In genomic region chr2:147843864-147844690, GRCh38 we compare ENCODE assay signal across 1 cellular context.
TF ChIP-seq lines count a peak whose summit lies in the region.

No MANE protein-coding gene starts in this region.

TF ChIP-seq in HepG2, 621 proteins besides CTCF, POLR2A, EP300 and RAD21 (continued from another document and continues in another):
- TF ChIP-seq, protein P1, sequence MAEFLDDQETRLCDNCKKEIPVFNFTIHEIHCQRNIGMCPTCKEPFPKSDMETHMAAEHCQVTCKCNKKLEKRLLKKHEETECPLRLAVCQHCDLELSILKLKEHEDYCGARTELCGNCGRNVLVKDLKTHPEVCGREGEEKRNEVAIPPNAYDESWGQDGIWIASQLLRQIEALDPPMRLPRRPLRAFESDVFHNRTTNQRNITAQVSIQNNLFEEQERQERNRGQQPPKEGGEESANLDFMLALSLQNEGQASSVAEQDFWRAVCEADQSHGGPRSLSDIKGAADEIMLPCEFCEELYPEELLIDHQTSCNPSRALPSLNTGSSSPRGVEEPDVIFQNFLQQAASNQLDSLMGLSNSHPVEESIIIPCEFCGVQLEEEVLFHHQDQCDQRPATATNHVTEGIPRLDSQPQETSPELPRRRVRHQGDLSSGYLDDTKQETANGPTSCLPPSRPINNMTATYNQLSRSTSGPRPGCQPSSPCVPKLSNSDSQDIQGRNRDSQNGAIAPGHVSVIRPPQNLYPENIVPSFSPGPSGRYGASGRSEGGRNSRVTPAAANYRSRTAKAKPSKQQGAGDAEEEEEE (CRISPR knock-in tag; IDR thresholded peaks at IDR 0.05; ENCODE audit: borderline replicate concordance): 0 out of 2 replicates have a peak, but pooled peaks have one; percentile 66
- peak; percentile 25; the same call in 1 of the 2 replicates for TF ChIP-seq ZNF205 (CRISPR knock-in tag; IDR thresholded peaks at IDR 0.05)
- TF ChIP-seq NR2F2 (IDR thresholded peaks at IDR 0.05; ENCODE audit: borderline replicate concordance, low read depth): peak; percentile 2; the same call in 1 of the 2 replicates
- TF ChIP-seq PAX8 (CRISPR knock-in tag; IDR thresholded peaks at IDR 0.05; ENCODE audit: borderline replicate concordance): no peak
- peak; percentile 84; the same call in 1 of the 2 replicates for TF ChIP-seq ZNF704 (CRISPR knock-in tag; IDR thresholded peaks at IDR 0.05; ENCODE audit: borderline replicate concordance)
- TF ChIP-seq ZNF615 (CRISPR knock-in tag; IDR thresholded peaks at IDR 0.05; ENCODE audit: borderline replicate concordance): peak; percentile 96; the same call in 1 of the 2 replicates
- TF ChIP-seq, protein P2, sequence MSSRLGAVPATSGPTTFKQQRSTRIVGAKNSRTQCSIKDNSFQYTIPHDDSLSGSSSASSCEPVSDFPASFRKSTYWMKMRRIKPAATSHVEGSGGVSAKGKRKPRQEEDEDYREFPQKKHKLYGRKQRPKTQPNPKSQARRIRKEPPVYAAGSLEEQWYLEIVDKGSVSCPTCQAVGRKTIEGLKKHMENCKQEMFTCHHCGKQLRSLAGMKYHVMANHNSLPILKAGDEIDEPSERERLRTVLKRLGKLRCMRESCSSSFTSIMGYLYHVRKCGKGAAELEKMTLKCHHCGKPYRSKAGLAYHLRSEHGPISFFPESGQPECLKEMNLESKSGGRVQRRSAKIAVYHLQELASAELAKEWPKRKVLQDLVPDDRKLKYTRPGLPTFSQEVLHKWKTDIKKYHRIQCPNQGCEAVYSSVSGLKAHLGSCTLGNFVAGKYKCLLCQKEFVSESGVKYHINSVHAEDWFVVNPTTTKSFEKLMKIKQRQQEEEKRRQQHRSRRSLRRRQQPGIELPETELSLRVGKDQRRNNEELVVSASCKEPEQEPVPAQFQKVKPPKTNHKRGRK (CRISPR knock-in tag; IDR thresholded peaks at IDR 0.05): peak; percentile 54; the same call in 1 of the 2 replicates
- 0 out of 2 replicates have a peak, but pooled peaks have one; percentile 74 for TF ChIP-seq MTF1 (CRISPR knock-in tag; IDR thresholded peaks at IDR 0.05)
- peak; percentile 75; the same call in 1 of the 2 replicates for TF ChIP-seq TMF1 (CRISPR knock-in tag; IDR thresholded peaks at IDR 0.05; ENCODE audit: low read depth)
- peak; percentile 82; the same call in 1 of the 2 replicates for TF ChIP-seq ZNF543 (CRISPR knock-in tag; IDR thresholded peaks at IDR 0.05)
- TF ChIP-seq ZNF777 (CRISPR knock-in tag; IDR thresholded peaks at IDR 0.05): peak; percentile 81
- TF ChIP-seq MAZ (IDR thresholded peaks at IDR 0.05; ENCODE audit: borderline replicate concordance, low read depth, low read length): peak; percentile 62; the same call in 1 of the 2 replicates
- peak; percentile 80 for TF ChIP-seq MAZ (CRISPR knock-in tag; IDR thresholded peaks at IDR 0.05; ENCODE audit: low read depth)
- TF ChIP-seq ZNF503 (CRISPR knock-in tag; IDR thresholded peaks at IDR 0.05): peak; percentile 74
- TF ChIP-seq HNF4A (CRISPR knock-in tag; IDR thresholded peaks at IDR 0.05): peak; percentile 9
- TF ChIP-seq BCLAF1 (IDR thresholded peaks at IDR 0.05): no peak
- TF ChIP-seq, protein P3, sequence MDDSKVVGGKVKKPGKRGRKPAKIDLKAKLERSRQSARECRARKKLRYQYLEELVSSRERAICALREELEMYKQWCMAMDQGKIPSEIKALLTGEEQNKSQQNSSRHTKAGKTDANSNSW (CRISPR knock-in tag; IDR thresholded peaks at IDR 0.05; ENCODE audit: borderline replicate concordance): peak; percentile 84; the same call in 1 of the 2 replicates
- TF ChIP-seq ZNF605 (CRISPR knock-in tag; IDR thresholded peaks at IDR 0.05): peak; percentile 94
- TF ChIP-seq ZNF724P (CRISPR knock-in tag; IDR thresholded peaks at IDR 0.05; ENCODE audit: borderline replicate concordance): peak; percentile 47; the same call in 1 of the 2 replicates
- TF ChIP-seq ZC3H13 (CRISPR knock-in tag; IDR thresholded peaks at IDR 0.05): peak; percentile 74; the same call in 1 of the 2 replicates
- TF ChIP-seq, protein P4, sequence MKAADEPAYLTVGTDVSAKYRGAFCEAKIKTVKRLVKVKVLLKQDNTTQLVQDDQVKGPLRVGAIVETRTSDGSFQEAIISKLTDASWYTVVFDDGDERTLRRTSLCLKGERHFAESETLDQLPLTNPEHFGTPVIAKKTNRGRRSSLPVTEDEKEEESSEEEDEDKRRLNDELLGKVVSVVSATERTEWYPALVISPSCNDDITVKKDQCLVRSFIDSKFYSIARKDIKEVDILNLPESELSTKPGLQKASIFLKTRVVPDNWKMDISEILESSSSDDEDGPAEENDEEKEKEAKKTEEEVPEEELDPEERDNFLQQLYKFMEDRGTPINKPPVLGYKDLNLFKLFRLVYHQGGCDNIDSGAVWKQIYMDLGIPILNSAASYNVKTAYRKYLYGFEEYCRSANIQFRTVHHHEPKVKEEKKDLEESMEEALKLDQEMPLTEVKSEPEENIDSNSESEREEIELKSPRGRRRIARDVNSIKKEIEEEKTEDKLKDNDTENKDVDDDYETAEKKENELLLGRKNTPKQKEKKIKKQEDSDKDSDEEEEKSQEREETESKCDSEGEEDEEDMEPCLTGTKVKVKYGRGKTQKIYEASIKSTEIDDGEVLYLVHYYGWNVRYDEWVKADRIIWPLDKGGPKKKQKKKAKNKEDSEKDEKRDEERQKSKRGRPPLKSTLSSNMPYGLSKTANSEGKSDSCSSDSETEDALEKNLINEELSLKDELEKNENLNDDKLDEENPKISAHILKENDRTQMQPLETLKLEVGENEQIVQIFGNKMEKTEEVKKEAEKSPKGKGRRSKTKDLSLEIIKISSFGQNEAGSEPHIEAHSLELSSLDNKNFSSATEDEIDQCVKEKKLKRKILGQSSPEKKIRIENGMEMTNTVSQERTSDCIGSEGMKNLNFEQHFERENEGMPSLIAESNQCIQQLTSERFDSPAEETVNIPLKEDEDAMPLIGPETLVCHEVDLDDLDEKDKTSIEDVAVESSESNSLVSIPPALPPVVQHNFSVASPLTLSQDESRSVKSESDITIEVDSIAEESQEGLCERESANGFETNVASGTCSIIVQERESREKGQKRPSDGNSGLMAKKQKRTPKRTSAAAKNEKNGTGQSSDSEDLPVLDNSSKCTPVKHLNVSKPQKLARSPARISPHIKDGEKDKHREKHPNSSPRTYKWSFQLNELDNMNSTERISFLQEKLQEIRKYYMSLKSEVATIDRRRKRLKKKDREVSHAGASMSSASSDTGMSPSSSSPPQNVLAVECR (CRISPR knock-in tag; IDR thresholded peaks at IDR 0.05; ENCODE audit: borderline replicate concordance): peak; percentile 59; the same call in 1 of the 2 replicates
- peak; percentile 94 for TF ChIP-seq HNRNPK (IDR thresholded peaks at IDR 0.05; ENCODE audit: low read depth, low read length, poor library complexity, severe bottlenecking)
- TF ChIP-seq E2F5 (CRISPR knock-in tag; conservative IDR thresholded peaks at IDR 0.05): peak; percentile 75; the same call in 1 of the 2 replicates
- TF ChIP-seq, protein P5, sequence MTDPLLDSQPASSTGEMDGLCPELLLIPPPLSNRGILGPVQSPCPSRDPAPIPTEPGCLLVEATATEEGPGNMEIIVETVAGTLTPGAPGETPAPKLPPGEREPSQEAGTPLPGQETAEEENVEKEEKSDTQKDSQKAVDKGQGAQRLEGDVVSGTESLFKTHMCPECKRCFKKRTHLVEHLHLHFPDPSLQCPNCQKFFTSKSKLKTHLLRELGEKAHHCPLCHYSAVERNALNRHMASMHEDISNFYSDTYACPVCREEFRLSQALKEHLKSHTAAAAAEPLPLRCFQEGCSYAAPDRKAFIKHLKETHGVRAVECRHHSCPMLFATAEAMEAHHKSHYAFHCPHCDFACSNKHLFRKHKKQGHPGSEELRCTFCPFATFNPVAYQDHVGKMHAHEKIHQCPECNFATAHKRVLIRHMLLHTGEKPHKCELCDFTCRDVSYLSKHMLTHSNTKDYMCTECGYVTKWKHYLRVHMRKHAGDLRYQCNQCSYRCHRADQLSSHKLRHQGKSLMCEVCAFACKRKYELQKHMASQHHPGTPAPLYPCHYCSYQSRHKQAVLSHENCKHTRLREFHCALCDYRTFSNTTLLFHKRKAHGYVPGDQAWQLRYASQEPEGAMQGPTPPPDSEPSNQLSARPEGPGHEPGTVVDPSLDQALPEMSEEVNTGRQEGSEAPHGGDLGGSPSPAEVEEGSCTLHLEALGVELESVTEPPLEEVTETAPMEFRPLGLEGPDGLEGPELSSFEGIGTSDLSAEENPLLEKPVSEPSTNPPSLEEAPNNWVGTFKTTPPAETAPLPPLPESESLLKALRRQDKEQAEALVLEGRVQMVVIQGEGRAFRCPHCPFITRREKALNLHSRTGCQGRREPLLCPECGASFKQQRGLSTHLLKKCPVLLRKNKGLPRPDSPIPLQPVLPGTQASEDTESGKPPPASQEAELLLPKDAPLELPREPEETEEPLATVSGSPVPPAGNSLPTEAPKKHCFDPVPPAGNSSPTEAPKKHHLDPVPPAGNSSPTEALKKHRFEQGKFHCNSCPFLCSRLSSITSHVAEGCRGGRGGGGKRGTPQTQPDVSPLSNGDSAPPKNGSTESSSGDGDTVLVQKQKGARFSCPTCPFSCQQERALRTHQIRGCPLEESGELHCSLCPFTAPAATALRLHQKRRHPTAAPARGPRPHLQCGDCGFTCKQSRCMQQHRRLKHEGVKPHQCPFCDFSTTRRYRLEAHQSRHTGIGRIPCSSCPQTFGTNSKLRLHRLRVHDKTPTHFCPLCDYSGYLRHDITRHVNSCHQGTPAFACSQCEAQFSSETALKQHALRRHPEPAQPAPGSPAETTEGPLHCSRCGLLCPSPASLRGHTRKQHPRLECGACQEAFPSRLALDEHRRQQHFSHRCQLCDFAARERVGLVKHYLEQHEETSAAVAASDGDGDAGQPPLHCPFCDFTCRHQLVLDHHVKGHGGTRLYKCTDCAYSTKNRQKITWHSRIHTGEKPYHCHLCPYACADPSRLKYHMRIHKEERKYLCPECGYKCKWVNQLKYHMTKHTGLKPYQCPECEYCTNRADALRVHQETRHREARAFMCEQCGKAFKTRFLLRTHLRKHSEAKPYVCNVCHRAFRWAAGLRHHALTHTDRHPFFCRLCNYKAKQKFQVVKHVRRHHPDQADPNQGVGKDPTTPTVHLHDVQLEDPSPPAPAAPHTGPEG (CRISPR knock-in tag; IDR thresholded peaks at IDR 0.05): peak; percentile 91
- TF ChIP-seq TCF12 (IDR thresholded peaks at IDR 0.05): no peak
- TF ChIP-seq TCF12 (CRISPR knock-in tag; IDR thresholded peaks at IDR 0.05): peak; percentile 78
- TF ChIP-seq PCBP2 (optimal IDR thresholded peaks at IDR 0.05; ENCODE audit: low read depth, low read length, poor library complexity, severe bottlenecking): no peak
- TF ChIP-seq ZNF143 (CRISPR knock-in tag; IDR thresholded peaks at IDR 0.05): 0 out of 2 replicates have a peak, but pooled peaks have one; percentile 32
- TF ChIP-seq NR0B2 (CRISPR knock-in tag; IDR thresholded peaks at IDR 0.05): peak; percentile 46; the same call in 1 of the 2 replicates
